In the genomic region with DNA sequence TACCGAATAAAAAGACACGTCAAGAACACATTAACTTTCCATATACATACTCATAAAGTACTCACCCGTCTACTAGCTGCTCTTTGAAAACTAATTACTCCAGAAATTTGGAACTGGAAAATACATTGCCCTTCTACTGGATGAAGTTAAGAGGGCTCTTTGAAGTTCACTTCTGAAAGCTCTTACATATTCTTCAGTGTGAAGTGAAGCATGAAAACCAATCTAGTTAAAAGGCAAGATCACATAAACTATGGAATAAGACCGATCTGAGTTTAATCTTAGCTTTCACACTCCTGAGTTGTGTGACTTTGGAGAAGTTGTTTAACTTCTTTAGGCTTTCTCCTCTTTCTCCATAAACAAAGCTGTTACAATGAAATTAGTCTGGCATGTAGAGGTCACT, we compare ENCODE assay signal across 1 cellular context.
TF ChIP-seq lines count a peak whose summit lies in the region.

No MANE protein-coding gene starts in this region.

TF ChIP-seq in HEK293, 187 proteins besides CTCF, POLR2A, EP300 and RAD21 (continued from another document and continues in another):
- TF ChIP-seq, protein P1, sequence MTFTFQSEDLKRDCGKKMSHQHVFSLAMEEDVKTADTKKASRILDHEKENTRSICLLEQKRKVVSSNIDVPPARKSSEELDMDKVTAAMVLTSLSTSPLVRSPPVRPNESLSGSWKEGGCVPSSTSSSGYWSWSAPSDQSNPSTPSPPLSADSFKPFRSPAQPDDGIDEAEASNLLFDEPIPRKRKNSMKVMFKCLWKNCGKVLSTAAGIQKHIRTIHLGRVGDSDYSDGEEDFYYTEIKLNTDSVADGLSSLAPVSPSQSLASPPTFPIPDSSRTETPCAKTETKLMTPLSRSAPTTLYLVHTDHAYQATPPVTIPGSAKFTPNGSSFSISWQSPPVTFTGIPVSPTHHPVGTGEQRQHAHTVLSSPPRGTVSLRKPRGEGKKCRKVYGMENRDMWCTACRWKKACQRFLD (tag by site-specific recombination; IDR thresholded peaks at IDR 0.05), result no peak
- TF ChIP-seq KLF1 (tag by site-specific recombination; IDR thresholded peaks at IDR 0.05) (peak; percentile 44; the same call in 1 of the 2 replicates), ZNF398 (tag by site-specific recombination; IDR thresholded peaks at IDR 0.05) (no peak), ZNF560 (tag by site-specific recombination; IDR thresholded peaks at IDR 0.05; ENCODE audit: borderline replicate concordance) (no peak), OSR2 (tag by site-specific recombination; IDR thresholded peaks at IDR 0.05) (peak; percentile 98), ZNF2 (tag by site-specific recombination; IDR thresholded peaks at IDR 0.05) (peak; percentile 70), FEZF1 (tag by site-specific recombination; IDR thresholded peaks at IDR 0.05) (peak; percentile 94), ZBTB17 (tag by site-specific recombination; IDR thresholded peaks at IDR 0.05) (peak; percentile 85), ZNF530 (tag by site-specific recombination; IDR thresholded peaks at IDR 0.05; ENCODE audit: low read depth) (no peak), ZNF366 (tag by site-specific recombination; conservative IDR thresholded peaks at IDR 0.05) (peak; percentile 55), GLIS2 (tag by site-specific recombination; IDR thresholded peaks at IDR 0.05) (no peak), AEBP2 (tag by site-specific recombination; IDR thresholded peaks at IDR 0.05; ENCODE audit: borderline replicate concordance) (no peak), ZNF146 (tag by site-specific recombination; IDR thresholded peaks at IDR 0.05) (peak; percentile 14; the same call in 1 of the 2 replicates), ZNF777 (tag by site-specific recombination; IDR thresholded peaks at IDR 0.05; ENCODE audit: borderline replicate concordance) (no peak), KLF7 (tag by site-specific recombination; IDR thresholded peaks at IDR 0.05; ENCODE audit: borderline replicate concordance) (no peak), SCRT2 (tag by site-specific recombination; IDR thresholded peaks at IDR 0.05) (no peak), ZNF184 (tag by site-specific recombination; IDR thresholded peaks at IDR 0.05) (no peak), ZNF138 (tag by site-specific recombination; IDR thresholded peaks at IDR 0.05; ENCODE audit: borderline replicate concordance) (no peak), ZNF544 (tag by site-specific recombination; IDR thresholded peaks at IDR 0.05) (no peak), ZNF292 (tag by site-specific recombination; IDR thresholded peaks at IDR 0.05; ENCODE audit: borderline replicate concordance, low read depth) (no peak), ZNF350 (tag by site-specific recombination; IDR thresholded peaks at IDR 0.05) (no peak), ZBTB21 (tag by site-specific recombination; IDR thresholded peaks at IDR 0.05) (no peak), IKZF3 (tag by site-specific recombination; IDR thresholded peaks at IDR 0.05) (peak; percentile 80), ZNF10 (tag by site-specific recombination; IDR thresholded peaks at IDR 0.05) (peak; percentile 61; the same call in 1 of the 2 replicates)
- TF ChIP-seq, protein P2, sequence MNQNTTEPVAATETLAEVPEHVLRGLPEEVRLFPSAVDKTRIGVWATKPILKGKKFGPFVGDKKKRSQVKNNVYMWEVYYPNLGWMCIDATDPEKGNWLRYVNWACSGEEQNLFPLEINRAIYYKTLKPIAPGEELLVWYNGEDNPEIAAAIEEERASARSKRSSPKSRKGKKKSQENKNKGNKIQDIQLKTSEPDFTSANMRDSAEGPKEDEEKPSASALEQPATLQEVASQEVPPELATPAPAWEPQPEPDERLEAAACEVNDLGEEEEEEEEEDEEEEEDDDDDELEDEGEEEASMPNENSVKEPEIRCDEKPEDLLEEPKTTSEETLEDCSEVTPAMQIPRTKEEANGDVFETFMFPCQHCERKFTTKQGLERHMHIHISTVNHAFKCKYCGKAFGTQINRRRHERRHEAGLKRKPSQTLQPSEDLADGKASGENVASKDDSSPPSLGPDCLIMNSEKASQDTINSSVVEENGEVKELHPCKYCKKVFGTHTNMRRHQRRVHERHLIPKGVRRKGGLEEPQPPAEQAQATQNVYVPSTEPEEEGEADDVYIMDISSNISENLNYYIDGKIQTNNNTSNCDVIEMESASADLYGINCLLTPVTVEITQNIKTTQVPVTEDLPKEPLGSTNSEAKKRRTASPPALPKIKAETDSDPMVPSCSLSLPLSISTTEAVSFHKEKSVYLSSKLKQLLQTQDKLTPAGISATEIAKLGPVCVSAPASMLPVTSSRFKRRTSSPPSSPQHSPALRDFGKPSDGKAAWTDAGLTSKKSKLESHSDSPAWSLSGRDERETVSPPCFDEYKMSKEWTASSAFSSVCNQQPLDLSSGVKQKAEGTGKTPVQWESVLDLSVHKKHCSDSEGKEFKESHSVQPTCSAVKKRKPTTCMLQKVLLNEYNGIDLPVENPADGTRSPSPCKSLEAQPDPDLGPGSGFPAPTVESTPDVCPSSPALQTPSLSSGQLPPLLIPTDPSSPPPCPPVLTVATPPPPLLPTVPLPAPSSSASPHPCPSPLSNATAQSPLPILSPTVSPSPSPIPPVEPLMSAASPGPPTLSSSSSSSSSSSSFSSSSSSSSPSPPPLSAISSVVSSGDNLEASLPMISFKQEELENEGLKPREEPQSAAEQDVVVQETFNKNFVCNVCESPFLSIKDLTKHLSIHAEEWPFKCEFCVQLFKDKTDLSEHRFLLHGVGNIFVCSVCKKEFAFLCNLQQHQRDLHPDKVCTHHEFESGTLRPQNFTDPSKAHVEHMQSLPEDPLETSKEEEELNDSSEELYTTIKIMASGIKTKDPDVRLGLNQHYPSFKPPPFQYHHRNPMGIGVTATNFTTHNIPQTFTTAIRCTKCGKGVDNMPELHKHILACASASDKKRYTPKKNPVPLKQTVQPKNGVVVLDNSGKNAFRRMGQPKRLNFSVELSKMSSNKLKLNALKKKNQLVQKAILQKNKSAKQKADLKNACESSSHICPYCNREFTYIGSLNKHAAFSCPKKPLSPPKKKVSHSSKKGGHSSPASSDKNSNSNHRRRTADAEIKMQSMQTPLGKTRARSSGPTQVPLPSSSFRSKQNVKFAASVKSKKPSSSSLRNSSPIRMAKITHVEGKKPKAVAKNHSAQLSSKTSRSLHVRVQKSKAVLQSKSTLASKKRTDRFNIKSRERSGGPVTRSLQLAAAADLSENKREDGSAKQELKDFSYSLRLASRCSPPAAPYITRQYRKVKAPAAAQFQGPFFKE (tag by site-specific recombination; IDR thresholded peaks at IDR 0.05; ENCODE audit: borderline replicate concordance), result no peak
- TF ChIP-seq, protein P3, sequence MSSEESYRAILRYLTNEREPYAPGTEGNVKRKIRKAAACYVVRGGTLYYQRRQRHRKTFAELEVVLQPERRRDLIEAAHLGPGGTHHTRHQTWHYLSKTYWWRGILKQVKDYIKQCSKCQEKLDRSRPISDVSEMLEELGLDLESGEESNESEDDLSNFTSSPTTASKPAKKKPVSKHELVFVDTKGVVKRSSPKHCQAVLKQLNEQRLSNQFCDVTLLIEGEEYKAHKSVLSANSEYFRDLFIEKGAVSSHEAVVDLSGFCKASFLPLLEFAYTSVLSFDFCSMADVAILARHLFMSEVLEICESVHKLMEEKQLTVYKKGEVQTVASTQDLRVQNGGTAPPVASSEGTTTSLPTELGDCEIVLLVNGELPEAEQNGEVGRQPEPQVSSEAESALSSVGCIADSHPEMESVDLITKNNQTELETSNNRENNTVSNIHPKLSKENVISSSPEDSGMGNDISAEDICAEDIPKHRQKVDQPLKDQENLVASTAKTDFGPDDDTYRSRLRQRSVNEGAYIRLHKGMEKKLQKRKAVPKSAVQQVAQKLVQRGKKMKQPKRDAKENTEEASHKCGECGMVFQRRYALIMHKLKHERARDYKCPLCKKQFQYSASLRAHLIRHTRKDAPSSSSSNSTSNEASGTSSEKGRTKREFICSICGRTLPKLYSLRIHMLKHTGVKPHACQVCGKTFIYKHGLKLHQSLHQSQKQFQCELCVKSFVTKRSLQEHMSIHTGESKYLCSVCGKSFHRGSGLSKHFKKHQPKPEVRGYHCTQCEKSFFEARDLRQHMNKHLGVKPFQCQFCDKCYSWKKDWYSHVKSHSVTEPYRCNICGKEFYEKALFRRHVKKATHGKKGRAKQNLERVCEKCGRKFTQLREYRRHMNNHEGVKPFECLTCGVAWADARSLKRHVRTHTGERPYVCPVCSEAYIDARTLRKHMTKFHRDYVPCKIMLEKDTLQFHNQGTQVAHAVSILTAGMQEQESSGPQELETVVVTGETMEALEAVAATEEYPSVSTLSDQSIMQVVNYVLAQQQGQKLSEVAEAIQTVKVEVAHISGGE (tag by site-specific recombination; conservative IDR thresholded peaks at IDR 0.05; ENCODE audit: low read depth), result no peak
- TF ChIP-seq, protein P4, sequence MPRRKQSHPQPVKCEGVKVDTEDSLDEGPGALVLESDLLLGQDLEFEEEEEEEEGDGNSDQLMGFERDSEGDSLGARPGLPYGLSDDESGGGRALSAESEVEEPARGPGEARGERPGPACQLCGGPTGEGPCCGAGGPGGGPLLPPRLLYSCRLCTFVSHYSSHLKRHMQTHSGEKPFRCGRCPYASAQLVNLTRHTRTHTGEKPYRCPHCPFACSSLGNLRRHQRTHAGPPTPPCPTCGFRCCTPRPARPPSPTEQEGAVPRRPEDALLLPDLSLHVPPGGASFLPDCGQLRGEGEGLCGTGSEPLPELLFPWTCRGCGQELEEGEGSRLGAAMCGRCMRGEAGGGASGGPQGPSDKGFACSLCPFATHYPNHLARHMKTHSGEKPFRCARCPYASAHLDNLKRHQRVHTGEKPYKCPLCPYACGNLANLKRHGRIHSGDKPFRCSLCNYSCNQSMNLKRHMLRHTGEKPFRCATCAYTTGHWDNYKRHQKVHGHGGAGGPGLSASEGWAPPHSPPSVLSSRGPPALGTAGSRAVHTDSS (tag by site-specific recombination; IDR thresholded peaks at IDR 0.05), result no peak
- TF ChIP-seq, protein P5, sequence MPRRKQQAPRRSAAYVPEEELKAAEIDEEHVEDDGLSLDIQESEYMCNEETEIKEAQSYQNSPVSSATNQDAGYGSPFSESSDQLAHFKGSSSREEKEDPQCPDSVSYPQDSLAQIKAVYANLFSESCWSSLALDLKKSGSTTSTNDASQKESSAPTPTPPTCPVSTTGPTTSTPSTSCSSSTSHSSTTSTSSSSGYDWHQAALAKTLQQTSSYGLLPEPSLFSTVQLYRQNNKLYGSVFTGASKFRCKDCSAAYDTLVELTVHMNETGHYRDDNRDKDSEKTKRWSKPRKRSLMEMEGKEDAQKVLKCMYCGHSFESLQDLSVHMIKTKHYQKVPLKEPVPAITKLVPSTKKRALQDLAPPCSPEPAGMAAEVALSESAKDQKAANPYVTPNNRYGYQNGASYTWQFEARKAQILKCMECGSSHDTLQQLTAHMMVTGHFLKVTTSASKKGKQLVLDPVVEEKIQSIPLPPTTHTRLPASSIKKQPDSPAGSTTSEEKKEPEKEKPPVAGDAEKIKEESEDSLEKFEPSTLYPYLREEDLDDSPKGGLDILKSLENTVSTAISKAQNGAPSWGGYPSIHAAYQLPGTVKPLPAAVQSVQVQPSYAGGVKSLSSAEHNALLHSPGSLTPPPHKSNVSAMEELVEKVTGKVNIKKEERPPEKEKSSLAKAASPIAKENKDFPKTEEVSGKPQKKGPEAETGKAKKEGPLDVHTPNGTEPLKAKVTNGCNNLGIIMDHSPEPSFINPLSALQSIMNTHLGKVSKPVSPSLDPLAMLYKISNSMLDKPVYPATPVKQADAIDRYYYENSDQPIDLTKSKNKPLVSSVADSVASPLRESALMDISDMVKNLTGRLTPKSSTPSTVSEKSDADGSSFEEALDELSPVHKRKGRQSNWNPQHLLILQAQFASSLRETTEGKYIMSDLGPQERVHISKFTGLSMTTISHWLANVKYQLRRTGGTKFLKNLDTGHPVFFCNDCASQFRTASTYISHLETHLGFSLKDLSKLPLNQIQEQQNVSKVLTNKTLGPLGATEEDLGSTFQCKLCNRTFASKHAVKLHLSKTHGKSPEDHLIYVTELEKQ (tag by site-specific recombination; IDR thresholded peaks at IDR 0.05; ENCODE audit: borderline replicate concordance), result peak; percentile 72; the same call in 1 of the 2 replicates
- TF ChIP-seq, protein P6, sequence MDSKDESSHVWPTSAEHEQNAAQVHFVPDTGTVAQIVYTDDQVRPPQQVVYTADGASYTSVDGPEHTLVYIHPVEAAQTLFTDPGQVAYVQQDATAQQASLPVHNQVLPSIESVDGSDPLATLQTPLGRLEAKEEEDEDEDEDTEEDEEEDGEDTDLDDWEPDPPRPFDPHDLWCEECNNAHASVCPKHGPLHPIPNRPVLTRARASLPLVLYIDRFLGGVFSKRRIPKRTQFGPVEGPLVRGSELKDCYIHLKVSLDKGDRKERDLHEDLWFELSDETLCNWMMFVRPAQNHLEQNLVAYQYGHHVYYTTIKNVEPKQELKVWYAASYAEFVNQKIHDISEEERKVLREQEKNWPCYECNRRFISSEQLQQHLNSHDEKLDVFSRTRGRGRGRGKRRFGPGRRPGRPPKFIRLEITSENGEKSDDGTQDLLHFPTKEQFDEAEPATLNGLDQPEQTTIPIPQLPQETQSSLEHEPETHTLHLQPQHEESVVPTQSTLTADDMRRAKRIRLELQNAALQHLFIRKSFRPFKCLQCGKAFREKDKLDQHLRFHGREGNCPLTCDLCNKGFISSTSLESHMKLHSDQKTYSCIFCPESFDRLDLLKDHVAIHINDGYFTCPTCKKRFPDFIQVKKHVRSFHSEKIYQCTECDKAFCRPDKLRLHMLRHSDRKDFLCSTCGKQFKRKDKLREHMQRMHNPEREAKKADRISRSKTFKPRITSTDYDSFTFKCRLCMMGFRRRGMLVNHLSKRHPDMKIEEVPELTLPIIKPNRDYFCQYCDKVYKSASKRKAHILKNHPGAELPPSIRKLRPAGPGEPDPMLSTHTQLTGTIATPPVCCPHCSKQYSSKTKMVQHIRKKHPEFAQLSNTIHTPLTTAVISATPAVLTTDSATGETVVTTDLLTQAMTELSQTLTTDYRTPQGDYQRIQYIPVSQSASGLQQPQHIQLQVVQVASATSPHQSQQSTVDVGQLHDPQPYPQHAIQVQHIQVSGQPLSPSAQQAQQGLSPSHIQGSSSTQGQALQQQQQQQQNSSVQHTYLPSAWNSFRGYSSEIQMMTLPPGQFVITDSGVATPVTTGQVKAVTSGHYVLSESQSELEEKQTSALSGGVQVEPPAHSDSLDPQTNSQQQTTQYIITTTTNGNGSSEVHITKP (tag by site-specific recombination; IDR thresholded peaks at IDR 0.05), result 0 out of 2 replicates have a peak, but pooled peaks have one; percentile 14
